Comparison of ENCODE assay signal across 8 cellular contexts in the genomic region with DNA sequence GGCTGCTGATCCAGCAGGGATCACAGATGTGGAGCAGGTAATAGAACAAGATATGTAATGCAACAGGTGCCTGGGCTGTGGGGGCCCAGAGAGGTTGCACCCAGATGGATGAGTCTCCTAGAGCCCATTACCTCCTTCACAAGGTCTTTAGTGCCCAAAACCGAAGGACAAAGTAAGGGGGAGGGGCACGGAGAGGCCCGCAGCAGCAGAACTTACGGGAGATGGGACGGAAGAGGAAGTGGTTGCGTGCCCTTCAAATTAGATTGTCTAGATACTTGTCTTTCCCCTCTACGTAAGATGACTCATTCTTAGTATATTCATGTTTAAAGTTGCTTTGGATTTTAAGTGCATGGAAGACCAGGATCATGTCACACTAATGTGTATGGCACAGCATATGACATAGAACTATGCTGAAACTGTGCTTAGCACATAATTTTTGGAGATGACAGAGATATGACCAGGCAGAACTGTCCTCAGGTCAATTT. TPM values are rescaled to one million over a fixed set of nuclear protein-coding genes. Genes with fewer than 3 reads are reported as not detected.
DNase-seq lines count a peak whose midpoint lies in the region; ATAC-seq and TF ChIP-seq lines count a peak whose summit lies in the region.

No MANE protein-coding gene starts in this region.

- no peaks in the 10 kb centered on the region for H3K27me3 Mint-ChIP-seq in stimulated activated naive B cell treated with anti-CD40 and anti-IgM and Interleukin-4, amounts not matched to agents 10 μg/mL and 1 μg/mL and 100 μg/mL, for 72 hours

- H3K4me3 ChIP-seq in Peyer's patch (no peak overlapping the region), WERI-Rb-1 (ENCODE audit: low read depth, low read length) (no peak overlapping the region)

- H3K4me3 Mint-ChIP-seq in stimulated activated naive B cell treated with anti-CD40 and anti-IgM and Interleukin-4, amounts not matched to agents 10 μg/mL and 1 μg/mL and 100 μg/mL, for 72 hours, result peak overlapping the region; percentile 70 to 76

- no peaks in the 10 kb centered on the region for H3K36me3 ChIP-seq in Peyer's patch
- H3K36me3 ChIP-seq in WERI-Rb-1, result no peaks in the 10 kb centered on the region

- TF ChIP-seq CTCF in Peyer's patch (IDR thresholded peaks at IDR 0.05), result no peak
- TF ChIP-seq CTCF in WERI-Rb-1 (IDR thresholded peaks at IDR 0.05; ENCODE audit: low read depth, low read length), result no peak

- H3K9me3 ChIP-seq in Peyer's patch, result no peaks in the 10 kb centered on the region
- no peaks in the 10 kb centered on the region for H3K9me3 ChIP-seq in WERI-Rb-1 (ENCODE audit: severe bottlenecking)

- no peaks in the 10 kb centered on the region for H3K36me3 Mint-ChIP-seq in stimulated activated naive B cell treated with anti-CD40 and anti-IgM and Interleukin-4, amounts not matched to agents 10 μg/mL and 1 μg/mL and 100 μg/mL, for 72 hours

- peak in 2 of 3 donors; percentile 76 to 85 for DNase-seq in Peyer's patch
- DNase-seq in activated T-helper 1 cell treated with Interleukin-2 at 50 U/mL for 16 hours (ENCODE audit: low read depth), result peak; percentile 49
- peak; percentile 54 for DNase-seq in islet precursor cell
- DNase-seq in stimulated activated naive B cell treated with anti-CD40 and anti-IgM and Interleukin-4, amounts not matched to agents 10 μg/mL and 1 μg/mL and 100 μg/mL, for 72 hours, result peak; percentile 37
- DNase-seq in NCI-H1436 (lab: John Stamatoyannopoulos, UW), result no peak
- DNase-seq in WERI-Rb-1, result no peak

- peak overlapping the region; percentile 24 to 72 (median 66) for H3K27ac ChIP-seq in Peyer's patch
- no peak overlapping the region for H3K27ac ChIP-seq in WERI-Rb-1

- no peak for TF ChIP-seq POLR2A in Peyer's patch (IDR thresholded peaks at IDR 0.05)

- peak overlapping the region; percentile 94 for H3K27ac Mint-ChIP-seq in stimulated activated naive B cell treated with anti-CD40 and anti-IgM and Interleukin-4, amounts not matched to agents 10 μg/mL and 1 μg/mL and 100 μg/mL, for 72 hours

- H3K4me1 ChIP-seq in Peyer's patch, result peaks cover 0 to 11% (median 0%) of the 10 kb centered on the region in 4 donors

- ATAC-seq in GM18499 (IDR thresholded peaks at IDR 0.05; ENCODE audit: insufficient read depth, unreplicated experiment), result peak; percentile 32
- peak; percentile 52 for ATAC-seq in HG02870 (IDR thresholded peaks at IDR 0.05; ENCODE audit: unreplicated experiment)
- peak; percentile 87 to 92 for ATAC-seq in stimulated activated naive B cell treated with anti-CD40 and anti-IgM and Interleukin-4, amounts not matched to agents 10 μg/mL and 1 μg/mL and 100 μg/mL, for 72 hours (replicated peaks)

- H3K4me1 Mint-ChIP-seq in stimulated activated naive B cell treated with anti-CD40 and anti-IgM and Interleukin-4, amounts not matched to agents 10 μg/mL and 1 μg/mL and 100 μg/mL, for 72 hours, result peaks cover 17 to 34% of the 10 kb centered on the region in 2 donors

- H3K27me3 ChIP-seq in Peyer's patch (no peaks in the 10 kb centered on the region), WERI-Rb-1 (ENCODE audit: insufficient read depth, low read depth, severe bottlenecking) (no peaks in the 10 kb centered on the region)

- H3K9me3 Mint-ChIP-seq in stimulated activated naive B cell treated with anti-CD40 and anti-IgM and Interleukin-4, amounts not matched to agents 10 μg/mL and 1 μg/mL and 100 μg/mL, for 72 hours, result no peaks in the 10 kb centered on the region

RNA-seq across cellular contexts. Expression of a gene that starts 5.7 kb away (rescaled TPM):
- 10 to 100 TPM; 12.4 to 26.8 (median 18.9) TPM for total RNA-seq in Peyer's patch

RNA-seq across cellular contexts. Expression of a gene that starts 12.7 kb away (rescaled TPM):
- total RNA-seq in Peyer's patch, result 10 to 100 TPM; 19.0 to 92.8 (median 75.5) TPM

Comparison
In these comparisons a context has a peak if more than half of its experiments do, and no peak if none do; other contexts are left out.
1. ATAC-seq: peak in every context shown above with its lines; median percentile 90 in stimulated activated naive B cell treated with anti-CD40 and anti-IgM and Interleukin-4, amounts not matched to agents 10 μg/mL and 1 μg/mL and 100 μg/mL, for 72 hours; 52 in HG02870; 32 in GM18499.
2. DNase-seq: peak in Peyer's patch (2 of 3), activated T-helper 1 cell treated with Interleukin-2 at 50 U/mL for 16 hours (single experiment), islet precursor cell (single experiment) and stimulated activated naive B cell treated with anti-CD40 and anti-IgM and Interleukin-4, amounts not matched to agents 10 μg/mL and 1 μg/mL and 100 μg/mL, for 72 hours (single experiment); none in NCI-H1436 (single experiment) and WERI-Rb-1 (single experiment).